ENCODE assay signal across 26 cellular contexts in genomic region chr17:59777033-59777432, GRCh38.
DNase-seq lines count a peak whose midpoint lies in the region; ATAC-seq and TF ChIP-seq lines count a peak whose summit lies in the region.
"Had no signal": no experiment of that assay in that cellular context is flagged by ENCODE, and none has a peak within 500 bp of the region (broad histone marks: within the 10 kb centered on the region; RNA-seq: fewer than 3 reads in every experiment).

No MANE protein-coding gene starts in this region.

- H3K27me3 ChIP-seq in HCT116 (ENCODE audit: insufficient read depth, low read length), result no peaks in the 10 kb centered on the region
- no peaks in the 10 kb centered on the region for H3K27me3 ChIP-seq in naive thymus-derived CD4-positive, alpha-beta T cell (ENCODE audit: control insufficient read depth in 2 of 2, insufficient read depth in 2 of 2, low read length in 2 of 2)
- no peaks in the 10 kb centered on the region for H3K27me3 ChIP-seq in hepatocyte
- H3K27me3 ChIP-seq: adrenal gland, BLaER1, body of pancreas, sigmoid colon, stomach, tibial artery had no signal

- WGBS in hepatocyte (ENCODE audit: low lambda C conversion rate, missing lambda C conversion rate), result 96% methylated on average over 3 of the region's 3 CpGs

- H3K27ac Mint-ChIP-seq in activated CD8-positive, alpha-beta T cell treated with anti-CD3 and anti-CD28 coated beads for 36 hours, result peak overlapping the region; percentile 68
- H3K27ac Mint-ChIP-seq in activated CD8-positive, alpha-beta T cell treated with anti-CD3 and anti-CD28 coated beads, Interleukin-2, amount 10 ng/mL, durations not matched to agents 7 days and 5 days, result no peak overlapping the region
- peak overlapping the region; percentile 86 for H3K27ac Mint-ChIP-seq in activated T-helper 17 cell treated with anti-CD3 and anti-CD28 coated beads, Interleukin-2, amount 50 U/mL, for 72 hours
- H3K27ac Mint-ChIP-seq in naive thymus-derived CD4-positive, alpha-beta T cell, result peak overlapping the region in 6 of 9 donors; percentile 23 to 80 (median 54)

- H3K4me1 ChIP-seq in HCT116 (ENCODE audit: control insufficient read depth in 1 of 2, insufficient read depth in 2 of 2, low read length in 2 of 2), result peaks cover 48 to 59% of the 10 kb centered on the region in 2 experiments
- H3K4me1 ChIP-seq in naive thymus-derived CD4-positive, alpha-beta T cell (ENCODE audit: control insufficient read depth in 2 of 2, insufficient read depth in 2 of 2, low read length in 2 of 2), result no peaks in the 10 kb centered on the region
- H3K4me1 ChIP-seq in hepatocyte (ENCODE audit: insufficient read depth), result no peaks in the 10 kb centered on the region
- H3K4me1 ChIP-seq: adrenal gland, BLaER1, body of pancreas, left ventricle myocardium inferior, prostate gland, tibial artery had no signal

- TF ChIP-seq RAD21 in HCT116 (IDR thresholded peaks at IDR 0.05; ENCODE audit: low read depth), result no peak

- H2AFZ ChIP-seq in HCT116 (ENCODE audit: low read depth, low read length, poor library complexity, severe bottlenecking) (no peak overlapping the region), hepatocyte (no peak overlapping the region)

- no peak for TF ChIP-seq POLR2A in HCT116 (IDR thresholded peaks at IDR 0.05; ENCODE audit: borderline replicate concordance, extremely low read depth, insufficient read depth, insufficient read length)

- peak; percentile 28 for ATAC-seq in activated CD8-positive, alpha-beta T cell treated with anti-CD3 and anti-CD28 coated beads for 36 hours
- ATAC-seq in activated CD8-positive, alpha-beta T cell treated with anti-CD3 and anti-CD28 coated beads, Interleukin-2, amount 10 ng/mL, durations not matched to agents 7 days and 5 days, result no peak
- ATAC-seq in HCT116, result no peak
- peak; percentile 9 for ATAC-seq in activated T-helper 17 cell treated with anti-CD3 and anti-CD28 coated beads, Interleukin-2, amount 50 U/mL, for 72 hours (replicated peaks)
- no peak for ATAC-seq in naive thymus-derived CD4-positive, alpha-beta T cell
- ATAC-seq: body of pancreas had no signal

- H3K4me1 Mint-ChIP-seq in activated CD8-positive, alpha-beta T cell treated with anti-CD3 and anti-CD28 coated beads for 36 hours (ENCODE audit: low read depth), result peaks cover 37% of the 10 kb centered on the region
- peaks cover 25% of the 10 kb centered on the region for H3K4me1 Mint-ChIP-seq in activated CD8-positive, alpha-beta T cell treated with anti-CD3 and anti-CD28 coated beads, Interleukin-2, amount 10 ng/mL, durations not matched to agents 7 days and 5 days (ENCODE audit: low read depth)
- H3K4me1 Mint-ChIP-seq in activated T-helper 17 cell treated with anti-CD3 and anti-CD28 coated beads, Interleukin-2, amount 50 U/mL, for 72 hours, result peaks cover 22% of the 10 kb centered on the region
- H3K4me1 Mint-ChIP-seq in naive thymus-derived CD4-positive, alpha-beta T cell, result peaks cover 0 to 38% (median 10%) of the 10 kb centered on the region in 7 donors

- H3K4me2 ChIP-seq in HCT116 (ENCODE audit: low read length) (no peak overlapping the region), hepatocyte (no peak overlapping the region)
- H3K4me2 ChIP-seq: BLaER1 had no signal

- POLR2A ChIA-PET in activated CD8-positive, alpha-beta T cell treated with anti-CD3 and anti-CD28 coated beads for 36 hours (lab: Charles Lee), result interaction anchor here (0.6 to 27.8 kb wide), 2 partner anchors 61 to 76 kb away, joined by 3 to 1156 read pairs; no protein-coding TSS in a partner anchor
- POLR2A ChIA-PET in activated CD8-positive, alpha-beta T cell treated with anti-CD3 and anti-CD28 coated beads, Interleukin-2, amount 10 ng/mL, durations not matched to agents 7 days and 5 days (lab: Charles Lee), result interaction anchor here (1.9 kb wide), 1 partner anchor 23 kb away, joined by 5 read pairs; no protein-coding TSS in a partner anchor
- POLR2A ChIA-PET in HCT116 (lab: Charles Lee), result interaction anchor here (0.6 to 12.5 kb wide), 2 partner anchors 8 to 64 kb away, joined by 3 to 411 read pairs; no protein-coding TSS in a partner anchor
- POLR2A ChIA-PET in naive thymus-derived CD4-positive, alpha-beta T cell (lab: Charles Lee), result interaction anchor here (0.6 kb wide), 1 partner anchor 55 kb away, joined by 4 read pairs; no protein-coding TSS in a partner anchor

- H3K27me3 Mint-ChIP-seq in activated CD8-positive, alpha-beta T cell treated with anti-CD3 and anti-CD28 coated beads for 36 hours, result no peaks in the 10 kb centered on the region
- no peaks in the 10 kb centered on the region for H3K27me3 Mint-ChIP-seq in activated CD8-positive, alpha-beta T cell treated with anti-CD3 and anti-CD28 coated beads, Interleukin-2, amount 10 ng/mL, durations not matched to agents 7 days and 5 days (ENCODE audit: low read depth)
- H3K27me3 Mint-ChIP-seq in activated T-helper 17 cell treated with anti-CD3 and anti-CD28 coated beads, Interleukin-2, amount 50 U/mL, for 72 hours, result no peaks in the 10 kb centered on the region
- H3K27me3 Mint-ChIP-seq in naive thymus-derived CD4-positive, alpha-beta T cell, result no peaks in the 10 kb centered on the region

- H3K27ac ChIP-seq in HCT116 (ENCODE audit: low read depth, low read length) (no peak overlapping the region), hepatocyte (no peak overlapping the region)
- H3K27ac ChIP-seq in naive thymus-derived CD4-positive, alpha-beta T cell (ENCODE audit: low read depth, low read length), result no peak overlapping the region
- H3K27ac ChIP-seq: adrenal gland, BLaER1, body of pancreas, left ventricle myocardium inferior, prostate gland, sigmoid colon, tibial artery had no signal

- CTCF ChIA-PET in activated CD8-positive, alpha-beta T cell treated with anti-CD3 and anti-CD28 coated beads for 36 hours (lab: Charles Lee), result no interaction called here
- CTCF ChIA-PET in activated CD8-positive, alpha-beta T cell treated with anti-CD3 and anti-CD28 coated beads, Interleukin-2, amount 10 ng/mL, durations not matched to agents 7 days and 5 days (lab: Charles Lee), result interaction anchor here (4.6 kb wide), 1 partner anchor 23 kb away, joined by 27 read pairs; no protein-coding TSS in a partner anchor
- CTCF ChIA-PET in HCT116 (lab: Charles Lee), result no interaction called here
- CTCF ChIA-PET in naive thymus-derived CD4-positive, alpha-beta T cell (lab: Charles Lee), result no interaction called here

- H3K36me3 ChIP-seq in HCT116 (ENCODE audit: control insufficient read depth in 1 of 2, insufficient read depth in 2 of 2, low read length in 2 of 2) (peaks cover 7 to 17% of the 10 kb centered on the region in 2 experiments; a peak in 3 of 4 replicates), hepatocyte (replicated peaks; ENCODE audit: insufficient read depth, low read depth) (peaks cover 7% of the 10 kb centered on the region)
- H3K36me3 ChIP-seq in naive thymus-derived CD4-positive, alpha-beta T cell (ENCODE audit: control insufficient read depth in 2 of 3, insufficient read depth in 3 of 3, low read length in 3 of 3), result peaks cover 0 to 39% (median 0%) of the 10 kb centered on the region in 3 experiments
- H3K36me3 ChIP-seq: prostate gland had no signal

- H3K79me2 ChIP-seq in HCT116 (ENCODE audit: insufficient read depth, low read length), result peaks cover 12% of the 10 kb centered on the region
- peaks cover 2% of the 10 kb centered on the region for H3K79me2 ChIP-seq in hepatocyte

- no peak for TF ChIP-seq CTCF in activated CD8-positive, alpha-beta T cell treated with anti-CD3 and anti-CD28 coated beads for 36 hours (IDR thresholded peaks at IDR 0.05)
- TF ChIP-seq CTCF in HCT116 (IDR thresholded peaks at IDR 0.05 in 2 of 3, conservative IDR thresholded peaks at IDR 0.05 in 1 of 3; ENCODE audit: borderline replicate concordance in 1 of 3, insufficient read depth in 1 of 3, low read depth in 2 of 3, low read length in 2 of 3) (no peak), hepatocyte (IDR thresholded peaks at IDR 0.05; ENCODE audit: poor library complexity) (no peak)

- no peaks in the 10 kb centered on the region for H3K9me2 ChIP-seq in HCT116 (ENCODE audit: insufficient read depth)
- no peaks in the 10 kb centered on the region for H3K9me2 ChIP-seq in hepatocyte (replicated peaks; ENCODE audit: insufficient read depth)

- no peak for DNase-seq in activated CD8-positive, alpha-beta T cell treated with anti-CD3 and anti-CD28 coated beads for 36 hours
- DNase-seq in activated CD8-positive, alpha-beta T cell treated with anti-CD3 and anti-CD28 coated beads, Interleukin-2, amount 10 ng/mL, durations not matched to agents 7 days and 5 days, result no peak
- DNase-seq in HCT116 (ENCODE audit: low read depth, low spot score) (no peak), hepatocyte (ENCODE audit: low spot score) (no peak), T-helper 1 cell (no peak)
- no peak for DNase-seq in naive thymus-derived CD4-positive, alpha-beta T cell
- DNase-seq: adrenal gland; body of pancreas; COR-L47; DMS53; islet precursor cell; left ventricle myocardium inferior; mesendoderm; NCI-H1092 treated with DMSO at 0.1 percent for 48 hours; NCI-H187 treated with DMSO at 0.1 percent for 48 hours; NCI-H526; NK-92 treated with Interleukin-12 subunit alpha and Interleukin-12 subunit beta, amount 100 ng/mL, for 24 hours; nucleus accumbens; SHP77 treated with DMSO at 0.1 percent for 48 hours; sigmoid colon; stomach; SW 1271; tibial artery had no signal

- BruUV-seq in HCT116 (replicated peaks; lab: Mats Ljungman, UMichigan), result no TSS peak

- H4K20me1 ChIP-seq in HCT116 (ENCODE audit: insufficient read depth) (no peaks in the 10 kb centered on the region), hepatocyte (ENCODE audit: insufficient read depth, poor library complexity, severe bottlenecking) (no peaks in the 10 kb centered on the region)
- H4K20me1 ChIP-seq: BLaER1 had no signal

- H3K9me3 Mint-ChIP-seq in activated CD8-positive, alpha-beta T cell treated with anti-CD3 and anti-CD28 coated beads for 36 hours, result peaks cover 16% of the 10 kb centered on the region
- no peaks in the 10 kb centered on the region for H3K9me3 Mint-ChIP-seq in activated CD8-positive, alpha-beta T cell treated with anti-CD3 and anti-CD28 coated beads, Interleukin-2, amount 10 ng/mL, durations not matched to agents 7 days and 5 days (ENCODE audit: insufficient read depth)
- peaks cover 5% of the 10 kb centered on the region for H3K9me3 Mint-ChIP-seq in activated T-helper 17 cell treated with anti-CD3 and anti-CD28 coated beads, Interleukin-2, amount 50 U/mL, for 72 hours
- H3K9me3 Mint-ChIP-seq in naive thymus-derived CD4-positive, alpha-beta T cell, result peaks cover 0 to 8% (median 4%) of the 10 kb centered on the region in 11 donors

- intact Hi-C loops in activated CD8-positive, alpha-beta T cell treated with anti-CD3 and anti-CD28 coated beads for 36 hours (cut with micrococcal nuclease), result no loop called here
- intact Hi-C loops in HCT116 (cut with micrococcal nuclease), result no loop called here
- intact Hi-C loops in naive thymus-derived CD4-positive, alpha-beta T cell (cut with micrococcal nuclease), result no loop called here

- RAD21 ChIA-PET in HCT116 (lab: Charles Lee; ENCODE audit: low non-redundant PET in 1 of 2, low total read pairs in 2 of 2, uncharacterized antibody in 2 of 2, unreplicated experiment in 2 of 2), result no interaction called here

- H3K36me3 Mint-ChIP-seq in activated CD8-positive, alpha-beta T cell treated with anti-CD3 and anti-CD28 coated beads for 36 hours (ENCODE audit: low read depth), result peaks cover 64% of the 10 kb centered on the region
- peaks cover 46% of the 10 kb centered on the region for H3K36me3 Mint-ChIP-seq in activated CD8-positive, alpha-beta T cell treated with anti-CD3 and anti-CD28 coated beads, Interleukin-2, amount 10 ng/mL, durations not matched to agents 7 days and 5 days (ENCODE audit: low read depth)
- H3K36me3 Mint-ChIP-seq in activated T-helper 17 cell treated with anti-CD3 and anti-CD28 coated beads, Interleukin-2, amount 50 U/mL, for 72 hours (ENCODE audit: low read depth), result peaks cover 83% of the 10 kb centered on the region
- H3K36me3 Mint-ChIP-seq in naive thymus-derived CD4-positive, alpha-beta T cell, result peaks cover 10 to 44% (median 34%) of the 10 kb centered on the region in 5 donors

- no peak overlapping the region for H3K9ac ChIP-seq in HCT116 (ENCODE audit: low read length)
- H3K9ac ChIP-seq: BLaER1 had no signal

- no peak overlapping the region for H3K4me3 ChIP-seq in HCT116 (replicated peaks in 1 of 2; ENCODE audit: low read depth in 1 of 2, low read length in 2 of 2)
- H3K4me3 ChIP-seq in naive thymus-derived CD4-positive, alpha-beta T cell (ENCODE audit: low read length), result no peak overlapping the region
- no peak overlapping the region for H3K4me3 ChIP-seq in hepatocyte
- H3K4me3 ChIP-seq: adrenal gland, BLaER1, body of pancreas, left ventricle myocardium inferior, prostate gland, sigmoid colon, stomach, tibial artery had no signal

- no peak overlapping the region for H3K4me3 Mint-ChIP-seq in activated CD8-positive, alpha-beta T cell treated with anti-CD3 and anti-CD28 coated beads for 36 hours
- H3K4me3 Mint-ChIP-seq in activated CD8-positive, alpha-beta T cell treated with anti-CD3 and anti-CD28 coated beads, Interleukin-2, amount 10 ng/mL, durations not matched to agents 7 days and 5 days, result no peak overlapping the region
- peak overlapping the region; percentile 63 for H3K4me3 Mint-ChIP-seq in activated T-helper 17 cell treated with anti-CD3 and anti-CD28 coated beads, Interleukin-2, amount 50 U/mL, for 72 hours
- no peak overlapping the region for H3K4me3 Mint-ChIP-seq in naive thymus-derived CD4-positive, alpha-beta T cell

- H3K9me3 ChIP-seq in HCT116 (ENCODE audit: control insufficient read depth in 1 of 2, insufficient read depth in 1 of 2, low read depth in 1 of 2, low read length in 2 of 2), result no peaks in the 10 kb centered on the region
- H3K9me3 ChIP-seq in naive thymus-derived CD4-positive, alpha-beta T cell (ENCODE audit: control insufficient read depth in 2 of 3, low read length in 3 of 3), result no peaks in the 10 kb centered on the region
- no peaks in the 10 kb centered on the region for H3K9me3 ChIP-seq in hepatocyte (ENCODE audit: low read depth)
- H3K9me3 ChIP-seq: body of pancreas, prostate gland, sigmoid colon, stomach, tibial artery had no signal

Comparison
In these comparisons a context has a peak if more than half of its experiments do, and no peak if none do; other contexts are left out.
1. ATAC-seq: peak in activated CD8-positive, alpha-beta T cell treated with anti-CD3 and anti-CD28 coated beads for 36 hours (single experiment) and activated T-helper 17 cell treated with anti-CD3 and anti-CD28 coated beads, Interleukin-2, amount 50 U/mL, for 72 hours (single experiment); none in activated CD8-positive, alpha-beta T cell treated with anti-CD3 and anti-CD28 coated beads, Interleukin-2, amount 10 ng/mL, durations not matched to agents 7 days and 5 days (single experiment), HCT116 (single experiment) and naive thymus-derived CD4-positive, alpha-beta T cell (single experiment).